In genomic region chr19:55464039-55464668, GRCh38 we compare ENCODE assay signal across 1 cellular context.
A peak's percentile ranks its signal among the peaks of the same experiment; 100 is the strongest.
TF ChIP-seq lines count a peak whose summit lies in the region.

No MANE protein-coding gene starts in this region.

TF ChIP-seq in HepG2, 621 proteins besides CTCF, POLR2A, EP300 and RAD21:
- peak; percentile 52; the same call in 1 of the 2 replicates for TF ChIP-seq ZKSCAN1 (IDR thresholded peaks at IDR 0.05; ENCODE audit: low read length)
- TF ChIP-seq SRSF9 (IDR thresholded peaks at IDR 0.05; ENCODE audit: borderline replicate concordance, insufficient read depth, low read depth, low read length, poor library complexity, severe bottlenecking) = no peak
- TF ChIP-seq BHLHE40 (IDR thresholded peaks at IDR 0.05; ENCODE audit: low read length) = no peak
- TF ChIP-seq HNRNPK (IDR thresholded peaks at IDR 0.05; ENCODE audit: low read depth, low read length, poor library complexity, severe bottlenecking) = peak; percentile 24
- peak; percentile 87; the same call in 1 of the 2 replicates for TF ChIP-seq ZKSCAN8 (CRISPR knock-in tag; IDR thresholded peaks at IDR 0.05; ENCODE audit: borderline replicate concordance)
- no peak for TF ChIP-seq ZBTB21 (CRISPR knock-in tag; IDR thresholded peaks at IDR 0.05)
- TF ChIP-seq MAF1 (CRISPR knock-in tag; IDR thresholded peaks at IDR 0.05; ENCODE audit: borderline replicate concordance) = no peak
- TF ChIP-seq MAFK (conservative IDR thresholded peaks at IDR 0.05 in 1 of 2, IDR thresholded peaks at IDR 0.05 in 1 of 2; ENCODE audit: low read length in 2 of 2) = 0 out of 4 replicates have a peak, but pooled peaks of 1 of the 2 experiments have one; percentile 5
- no peak for TF ChIP-seq PCBP1 (IDR thresholded peaks at IDR 0.05; ENCODE audit: borderline replicate concordance, low read depth, low read length)
- TF ChIP-seq HIC2 (CRISPR knock-in tag; IDR thresholded peaks at IDR 0.05; ENCODE audit: low read depth) = no peak
